Comparison of ENCODE assay signal across 8 cellular contexts in genomic region chr5:65625743-65626142, GRCh38. TPM values are rescaled to one million over a fixed set of nuclear protein-coding genes. Genes with fewer than 3 reads are reported as not detected.
DNase-seq lines count a peak whose midpoint lies in the region; ATAC-seq and TF ChIP-seq lines count a peak whose summit lies in the region.

No MANE protein-coding gene starts in this region.

- no peaks in the 10 kb centered on the region for H3K27me3 ChIP-seq in right cardiac atrium (ENCODE audit: control insufficient read depth, insufficient read depth)

- TF ChIP-seq CTCF in VCaP (conservative IDR thresholded peaks at IDR 0.05), result no peak

- H3K4me1 ChIP-seq in right cardiac atrium (ENCODE audit: control insufficient read depth, insufficient read depth, low read length), result no peaks in the 10 kb centered on the region

- intact Hi-C loops in right cardiac atrium (cut with DNase I), result no loop called here

- WGBS in right cardiac atrium, result 60% methylated on average over 6 of the region's 6 CpGs

- no peaks in the 10 kb centered on the region for H3K9me3 Mint-ChIP-seq in stimulated activated naive B cell treated with anti-CD40 and anti-IgM and Interleukin-4, amounts not matched to agents 10 μg/mL and 1 μg/mL and 100 μg/mL, for 72 hours

- no peaks in the 10 kb centered on the region for H3K27me3 Mint-ChIP-seq in stimulated activated naive B cell treated with anti-CD40 and anti-IgM and Interleukin-4, amounts not matched to agents 10 μg/mL and 1 μg/mL and 100 μg/mL, for 72 hours

- H3K4me1 Mint-ChIP-seq in stimulated activated naive B cell treated with anti-CD40 and anti-IgM and Interleukin-4, amounts not matched to agents 10 μg/mL and 1 μg/mL and 100 μg/mL, for 72 hours, result peaks cover 11 to 29% of the 10 kb centered on the region in 2 donors

- H3K9me3 ChIP-seq in right cardiac atrium (ENCODE audit: control insufficient read depth, low read length), result no peaks in the 10 kb centered on the region

- peak overlapping the region; percentile 87 for H3K4me3 ChIP-seq in right cardiac atrium (ENCODE audit: low read length)

- H3K27ac Mint-ChIP-seq in stimulated activated naive B cell treated with anti-CD40 and anti-IgM and Interleukin-4, amounts not matched to agents 10 μg/mL and 1 μg/mL and 100 μg/mL, for 72 hours, result peak overlapping the region; percentile 25

- peak; percentile 20 for DNase-seq in NOMO-1 treated with DMSO at 0.1 percent for 48 hours (lab: John Stamatoyannopoulos, UW; ENCODE audit: unreplicated experiment)
- DNase-seq in NOMO-1 treated with dmso at 0.1 percent for 144 hours (lab: John Stamatoyannopoulos, UW; ENCODE audit: unreplicated experiment), result no peak
- no peak for DNase-seq in right cardiac atrium
- no peak for DNase-seq in stimulated activated naive B cell treated with anti-CD40 and anti-IgM and Interleukin-4, amounts not matched to agents 10 μg/mL and 1 μg/mL and 100 μg/mL, for 72 hours
- no peak for DNase-seq in T1000 (lab: John Stamatoyannopoulos, UW)
- DNase-seq in cortex of kidney (lab: John Stamatoyannopoulos, UW), result no peak
- DNase-seq in stimulated activated CD4-positive, alpha-beta T cell treated with anti-CD3 and anti-CD28 coated beads, Interleukin-2, amount 100 ng/mL, for 24 hours, result no peak

- ATAC-seq in right cardiac atrium, result no peak
- ATAC-seq in stimulated activated naive B cell treated with anti-CD40 and anti-IgM and Interleukin-4, amounts not matched to agents 10 μg/mL and 1 μg/mL and 100 μg/mL, for 72 hours (replicated peaks), result no peak

- H3K4me3 Mint-ChIP-seq in stimulated activated naive B cell treated with anti-CD40 and anti-IgM and Interleukin-4, amounts not matched to agents 10 μg/mL and 1 μg/mL and 100 μg/mL, for 72 hours, result peak overlapping the region; percentile 97 to 99

- peak overlapping the region; percentile 84 for H3K27ac ChIP-seq in VCaP
- H3K27ac ChIP-seq in right cardiac atrium (ENCODE audit: low read length), result no peak overlapping the region

- H3K36me3 Mint-ChIP-seq in stimulated activated naive B cell treated with anti-CD40 and anti-IgM and Interleukin-4, amounts not matched to agents 10 μg/mL and 1 μg/mL and 100 μg/mL, for 72 hours, result peaks cover 7 to 10% of the 10 kb centered on the region in 2 donors

RNA-seq across cellular contexts. Expression of gene SHLD3, which starts 0.9 kb away (rescaled TPM):
- total RNA-seq in right cardiac atrium, result 1 to 10 TPM; 1.5 to 2.4 (median 2.1) TPM
- polyA plus RNA-seq in right cardiac atrium, result 2.6 TPM

RNA-seq across cellular contexts. Expression of gene TRAPPC13, which starts 0.9 kb away (rescaled TPM):
- total RNA-seq in right cardiac atrium, result 10 to 100 TPM; 20.8 to 23.9 (median 21.8) TPM
- 14.6 TPM for polyA plus RNA-seq in right cardiac atrium

RNA-seq across cellular contexts. Expression of gene TRIM23, which starts 1.6 kb away (rescaled TPM):
- 10 to 100 TPM; 14.0 to 19.1 (median 18.5) TPM for total RNA-seq in right cardiac atrium
- polyA plus RNA-seq in right cardiac atrium, result 6.5 TPM
